In the genomic region with DNA sequence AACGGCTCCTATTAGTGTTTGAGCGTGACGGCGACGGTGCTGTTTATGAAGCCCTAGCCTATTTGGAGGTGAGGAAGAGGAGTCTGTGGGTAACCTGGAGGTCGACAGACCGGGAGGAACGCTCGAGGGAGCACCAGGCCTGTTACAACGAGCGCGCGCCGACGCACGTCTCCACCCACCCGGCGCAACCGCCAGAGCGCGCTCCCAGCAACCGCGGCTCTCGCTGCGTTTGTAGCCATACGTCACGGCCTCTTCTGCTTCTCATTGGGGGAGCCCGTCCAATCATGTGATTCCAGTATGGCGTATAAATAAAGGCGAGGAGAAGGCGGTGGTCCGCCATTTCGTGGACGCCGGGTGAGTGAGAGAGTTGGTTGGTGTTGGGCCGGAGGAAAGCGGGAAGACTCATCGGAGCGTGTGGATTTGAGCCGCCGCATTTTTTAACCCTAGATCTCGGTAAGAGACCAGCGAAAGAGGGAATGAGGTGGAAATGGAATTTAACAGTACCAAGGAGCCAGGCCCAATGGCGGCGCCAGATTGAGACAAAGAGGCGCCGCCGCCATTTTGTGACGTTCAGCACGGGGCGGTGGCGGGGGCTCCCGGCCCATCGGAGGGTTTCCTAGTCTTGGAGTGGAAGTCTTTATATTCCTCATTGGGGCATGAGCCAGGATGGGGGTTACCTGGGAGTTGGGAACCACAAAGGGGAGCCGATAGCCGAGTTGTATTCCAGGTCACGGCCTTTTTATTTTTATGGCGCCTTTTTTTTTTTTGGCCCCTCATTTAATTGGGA, we compare ENCODE assay signal across 1 cellular context.
TF ChIP-seq lines count a peak whose summit lies in the region.

A gene (plus strand): TSS at position 334 of the 787 bp plus-strand sequence. CDS start 2,401 bp downstream, outside the sequence.

TF ChIP-seq in K562, 482 proteins besides CTCF, POLR2A, EP300 and RAD21 (continued from another document and continues in another):
- TF ChIP-seq, protein P1, sequence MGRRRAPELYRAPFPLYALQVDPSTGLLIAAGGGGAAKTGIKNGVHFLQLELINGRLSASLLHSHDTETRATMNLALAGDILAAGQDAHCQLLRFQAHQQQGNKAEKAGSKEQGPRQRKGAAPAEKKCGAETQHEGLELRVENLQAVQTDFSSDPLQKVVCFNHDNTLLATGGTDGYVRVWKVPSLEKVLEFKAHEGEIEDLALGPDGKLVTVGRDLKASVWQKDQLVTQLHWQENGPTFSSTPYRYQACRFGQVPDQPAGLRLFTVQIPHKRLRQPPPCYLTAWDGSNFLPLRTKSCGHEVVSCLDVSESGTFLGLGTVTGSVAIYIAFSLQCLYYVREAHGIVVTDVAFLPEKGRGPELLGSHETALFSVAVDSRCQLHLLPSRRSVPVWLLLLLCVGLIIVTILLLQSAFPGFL (CRISPR knock-in tag; IDR thresholded peaks at IDR 0.05), result peak; percentile 93; the same call in 1 of the 2 replicates
- TF ChIP-seq ZNF121 (CRISPR knock-in tag; conservative IDR thresholded peaks at IDR 0.05), result no peak
- TF ChIP-seq, protein P2, sequence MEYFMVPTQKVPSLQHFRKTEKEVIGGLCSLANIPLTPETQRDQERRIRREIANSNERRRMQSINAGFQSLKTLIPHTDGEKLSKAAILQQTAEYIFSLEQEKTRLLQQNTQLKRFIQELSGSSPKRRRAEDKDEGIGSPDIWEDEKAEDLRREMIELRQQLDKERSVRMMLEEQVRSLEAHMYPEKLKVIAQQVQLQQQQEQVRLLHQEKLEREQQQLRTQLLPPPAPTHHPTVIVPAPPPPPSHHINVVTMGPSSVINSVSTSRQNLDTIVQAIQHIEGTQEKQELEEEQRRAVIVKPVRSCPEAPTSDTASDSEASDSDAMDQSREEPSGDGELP (CRISPR knock-in tag; IDR thresholded peaks at IDR 0.05; ENCODE audit: borderline replicate concordance), result peak; percentile 85
- TF ChIP-seq, protein P3, sequence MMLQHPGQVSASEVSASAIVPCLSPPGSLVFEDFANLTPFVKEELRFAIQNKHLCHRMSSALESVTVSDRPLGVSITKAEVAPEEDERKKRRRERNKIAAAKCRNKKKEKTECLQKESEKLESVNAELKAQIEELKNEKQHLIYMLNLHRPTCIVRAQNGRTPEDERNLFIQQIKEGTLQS (IDR thresholded peaks at IDR 0.05), result no peak; the same call in 1 of the 2 replicates
- TF ChIP-seq, protein P3 (CRISPR knock-in tag; conservative IDR thresholded peaks at IDR 0.05), result peak; percentile 95
- TF ChIP-seq TEAD2 (tag; IDR thresholded peaks at IDR 0.05), result no peak
- no peak for TF ChIP-seq ZNF699 (CRISPR knock-in tag; IDR thresholded peaks at IDR 0.05; ENCODE audit: insufficient replicate concordance)
- TF ChIP-seq TRIM28 (IDR thresholded peaks at IDR 0.05), result peak; percentile 21; the same call in 1 of the 2 replicates
- peak; percentile 100 for TF ChIP-seq MTA3 (IDR thresholded peaks at IDR 0.05; ENCODE audit: borderline replicate concordance)
- peak; percentile 73 for TF ChIP-seq PHF20 (IDR thresholded peaks at IDR 0.05; ENCODE audit: partially characterized antibody)
- peak; percentile 95 for TF ChIP-seq ZNF197 (CRISPR knock-in tag; IDR thresholded peaks at IDR 0.05; ENCODE audit: low read depth)
- 0 out of 2 replicates have a peak, but pooled peaks have one; percentile 20 for TF ChIP-seq ZNF586 (CRISPR knock-in tag; conservative IDR thresholded peaks at IDR 0.05)
- TF ChIP-seq, protein P4, sequence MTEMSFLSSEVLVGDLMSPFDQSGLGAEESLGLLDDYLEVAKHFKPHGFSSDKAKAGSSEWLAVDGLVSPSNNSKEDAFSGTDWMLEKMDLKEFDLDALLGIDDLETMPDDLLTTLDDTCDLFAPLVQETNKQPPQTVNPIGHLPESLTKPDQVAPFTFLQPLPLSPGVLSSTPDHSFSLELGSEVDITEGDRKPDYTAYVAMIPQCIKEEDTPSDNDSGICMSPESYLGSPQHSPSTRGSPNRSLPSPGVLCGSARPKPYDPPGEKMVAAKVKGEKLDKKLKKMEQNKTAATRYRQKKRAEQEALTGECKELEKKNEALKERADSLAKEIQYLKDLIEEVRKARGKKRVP (CRISPR knock-in tag; IDR thresholded peaks at IDR 0.05), result peak; percentile 35; the same call in 1 of the 2 replicates
- peak; percentile 65 for TF ChIP-seq PYGO2 (tag; IDR thresholded peaks at IDR 0.05)
- TF ChIP-seq, protein P5, sequence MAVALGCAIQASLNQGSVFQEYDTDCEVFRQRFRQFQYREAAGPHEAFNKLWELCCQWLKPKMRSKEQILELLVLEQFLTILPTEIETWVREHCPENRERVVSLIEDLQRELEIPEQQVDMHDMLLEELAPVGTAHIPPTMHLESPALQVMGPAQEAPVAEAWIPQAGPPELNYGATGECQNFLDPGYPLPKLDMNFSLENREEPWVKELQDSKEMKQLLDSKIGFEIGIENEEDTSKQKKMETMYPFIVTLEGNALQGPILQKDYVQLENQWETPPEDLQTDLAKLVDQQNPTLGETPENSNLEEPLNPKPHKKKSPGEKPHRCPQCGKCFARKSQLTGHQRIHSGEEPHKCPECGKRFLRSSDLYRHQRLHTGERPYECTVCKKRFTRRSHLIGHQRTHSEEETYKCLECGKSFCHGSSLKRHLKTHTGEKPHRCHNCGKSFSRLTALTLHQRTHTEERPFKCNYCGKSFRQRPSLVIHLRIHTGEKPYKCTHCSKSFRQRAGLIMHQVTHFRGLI (CRISPR knock-in tag; IDR thresholded peaks at IDR 0.05), result peak; percentile 12; the same call in 1 of the 2 replicates
- peak; percentile 35; the same call in 1 of the 2 replicates for TF ChIP-seq NCOA1 (IDR thresholded peaks at IDR 0.05; ENCODE audit: low read depth)
- peak; percentile 93 for TF ChIP-seq CTBP1 (IDR thresholded peaks at IDR 0.05; ENCODE audit: borderline replicate concordance)
- 0 out of 2 replicates have a peak, but pooled peaks have one; percentile 29 for TF ChIP-seq E2F3 (CRISPR knock-in tag; IDR thresholded peaks at IDR 0.05)
- TF ChIP-seq TEAD1 (CRISPR knock-in tag; IDR thresholded peaks at IDR 0.05), result peak in 1 of 2 experiments; percentile 67; a peak in 2 of 4 replicates
- TF ChIP-seq SMAD1 (IDR thresholded peaks at IDR 0.05; ENCODE audit: low read depth, low read length, partially characterized antibody), result peak; percentile 99
- TF ChIP-seq OTX1 (CRISPR knock-in tag; IDR thresholded peaks at IDR 0.05), result peak; percentile 96
- TF ChIP-seq MEIS2 (IDR thresholded peaks at IDR 0.05; ENCODE audit: partially characterized antibody), result peak; percentile 74
- 0 out of 2 replicates have a peak, but pooled peaks have one; percentile 14 for TF ChIP-seq GABPB2 (CRISPR knock-in tag; conservative IDR thresholded peaks at IDR 0.05)
- peak; percentile 26 for TF ChIP-seq PCBP2 (IDR thresholded peaks at IDR 0.05; ENCODE audit: low read depth, low read length, poor library complexity, severe bottlenecking)
- TF ChIP-seq CHD2 (IDR thresholded peaks at IDR 0.05; ENCODE audit: low read depth, low read length), result peak; percentile 54; the same call in 1 of the 2 replicates
- TF ChIP-seq, protein P6, sequence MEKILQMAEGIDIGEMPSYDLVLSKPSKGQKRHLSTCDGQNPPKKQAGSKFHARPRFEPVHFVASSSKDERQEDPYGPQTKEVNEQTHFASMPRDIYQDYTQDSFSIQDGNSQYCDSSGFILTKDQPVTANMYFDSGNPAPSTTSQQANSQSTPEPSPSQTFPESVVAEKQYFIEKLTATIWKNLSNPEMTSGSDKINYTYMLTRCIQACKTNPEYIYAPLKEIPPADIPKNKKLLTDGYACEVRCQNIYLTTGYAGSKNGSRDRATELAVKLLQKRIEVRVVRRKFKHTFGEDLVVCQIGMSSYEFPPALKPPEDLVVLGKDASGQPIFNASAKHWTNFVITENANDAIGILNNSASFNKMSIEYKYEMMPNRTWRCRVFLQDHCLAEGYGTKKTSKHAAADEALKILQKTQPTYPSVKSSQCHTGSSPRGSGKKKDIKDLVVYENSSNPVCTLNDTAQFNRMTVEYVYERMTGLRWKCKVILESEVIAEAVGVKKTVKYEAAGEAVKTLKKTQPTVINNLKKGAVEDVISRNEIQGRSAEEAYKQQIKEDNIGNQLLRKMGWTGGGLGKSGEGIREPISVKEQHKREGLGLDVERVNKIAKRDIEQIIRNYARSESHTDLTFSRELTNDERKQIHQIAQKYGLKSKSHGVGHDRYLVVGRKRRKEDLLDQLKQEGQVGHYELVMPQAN (IDR thresholded peaks at IDR 0.05; ENCODE audit: borderline replicate concordance), result peak; percentile 92
- TF ChIP-seq, protein P7, sequence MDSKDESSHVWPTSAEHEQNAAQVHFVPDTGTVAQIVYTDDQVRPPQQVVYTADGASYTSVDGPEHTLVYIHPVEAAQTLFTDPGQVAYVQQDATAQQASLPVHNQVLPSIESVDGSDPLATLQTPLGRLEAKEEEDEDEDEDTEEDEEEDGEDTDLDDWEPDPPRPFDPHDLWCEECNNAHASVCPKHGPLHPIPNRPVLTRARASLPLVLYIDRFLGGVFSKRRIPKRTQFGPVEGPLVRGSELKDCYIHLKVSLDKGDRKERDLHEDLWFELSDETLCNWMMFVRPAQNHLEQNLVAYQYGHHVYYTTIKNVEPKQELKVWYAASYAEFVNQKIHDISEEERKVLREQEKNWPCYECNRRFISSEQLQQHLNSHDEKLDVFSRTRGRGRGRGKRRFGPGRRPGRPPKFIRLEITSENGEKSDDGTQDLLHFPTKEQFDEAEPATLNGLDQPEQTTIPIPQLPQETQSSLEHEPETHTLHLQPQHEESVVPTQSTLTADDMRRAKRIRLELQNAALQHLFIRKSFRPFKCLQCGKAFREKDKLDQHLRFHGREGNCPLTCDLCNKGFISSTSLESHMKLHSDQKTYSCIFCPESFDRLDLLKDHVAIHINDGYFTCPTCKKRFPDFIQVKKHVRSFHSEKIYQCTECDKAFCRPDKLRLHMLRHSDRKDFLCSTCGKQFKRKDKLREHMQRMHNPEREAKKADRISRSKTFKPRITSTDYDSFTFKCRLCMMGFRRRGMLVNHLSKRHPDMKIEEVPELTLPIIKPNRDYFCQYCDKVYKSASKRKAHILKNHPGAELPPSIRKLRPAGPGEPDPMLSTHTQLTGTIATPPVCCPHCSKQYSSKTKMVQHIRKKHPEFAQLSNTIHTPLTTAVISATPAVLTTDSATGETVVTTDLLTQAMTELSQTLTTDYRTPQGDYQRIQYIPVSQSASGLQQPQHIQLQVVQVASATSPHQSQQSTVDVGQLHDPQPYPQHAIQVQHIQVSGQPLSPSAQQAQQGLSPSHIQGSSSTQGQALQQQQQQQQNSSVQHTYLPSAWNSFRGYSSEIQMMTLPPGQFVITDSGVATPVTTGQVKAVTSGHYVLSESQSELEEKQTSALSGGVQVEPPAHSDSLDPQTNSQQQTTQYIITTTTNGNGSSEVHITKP (IDR thresholded peaks at IDR 0.05; ENCODE audit: partially characterized antibody), result no peak
- TF ChIP-seq HDAC3 (IDR thresholded peaks at IDR 0.05; ENCODE audit: borderline replicate concordance, partially characterized antibody), result no peak
- TF ChIP-seq NONO (IDR thresholded peaks at IDR 0.05; ENCODE audit: low read depth in 2 of 2, low read length in 1 of 2), result peak; percentile 76 to 88; a peak in 3 of 4 replicates
- TF ChIP-seq, protein P8, sequence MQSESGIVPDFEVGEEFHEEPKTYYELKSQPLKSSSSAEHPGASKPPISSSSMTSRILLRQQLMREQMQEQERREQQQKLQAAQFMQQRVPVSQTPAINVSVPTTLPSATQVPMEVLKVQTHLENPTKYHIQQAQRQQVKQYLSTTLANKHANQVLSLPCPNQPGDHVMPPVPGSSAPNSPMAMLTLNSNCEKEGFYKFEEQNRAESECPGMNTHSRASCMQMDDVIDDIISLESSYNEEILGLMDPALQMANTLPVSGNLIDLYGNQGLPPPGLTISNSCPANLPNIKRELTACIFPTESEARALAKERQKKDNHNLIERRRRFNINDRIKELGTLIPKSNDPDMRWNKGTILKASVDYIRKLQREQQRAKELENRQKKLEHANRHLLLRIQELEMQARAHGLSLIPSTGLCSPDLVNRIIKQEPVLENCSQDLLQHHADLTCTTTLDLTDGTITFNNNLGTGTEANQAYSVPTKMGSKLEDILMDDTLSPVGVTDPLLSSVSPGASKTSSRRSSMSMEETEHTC (IDR thresholded peaks at IDR 0.05), result peak; percentile 61
- TF ChIP-seq, protein P9, sequence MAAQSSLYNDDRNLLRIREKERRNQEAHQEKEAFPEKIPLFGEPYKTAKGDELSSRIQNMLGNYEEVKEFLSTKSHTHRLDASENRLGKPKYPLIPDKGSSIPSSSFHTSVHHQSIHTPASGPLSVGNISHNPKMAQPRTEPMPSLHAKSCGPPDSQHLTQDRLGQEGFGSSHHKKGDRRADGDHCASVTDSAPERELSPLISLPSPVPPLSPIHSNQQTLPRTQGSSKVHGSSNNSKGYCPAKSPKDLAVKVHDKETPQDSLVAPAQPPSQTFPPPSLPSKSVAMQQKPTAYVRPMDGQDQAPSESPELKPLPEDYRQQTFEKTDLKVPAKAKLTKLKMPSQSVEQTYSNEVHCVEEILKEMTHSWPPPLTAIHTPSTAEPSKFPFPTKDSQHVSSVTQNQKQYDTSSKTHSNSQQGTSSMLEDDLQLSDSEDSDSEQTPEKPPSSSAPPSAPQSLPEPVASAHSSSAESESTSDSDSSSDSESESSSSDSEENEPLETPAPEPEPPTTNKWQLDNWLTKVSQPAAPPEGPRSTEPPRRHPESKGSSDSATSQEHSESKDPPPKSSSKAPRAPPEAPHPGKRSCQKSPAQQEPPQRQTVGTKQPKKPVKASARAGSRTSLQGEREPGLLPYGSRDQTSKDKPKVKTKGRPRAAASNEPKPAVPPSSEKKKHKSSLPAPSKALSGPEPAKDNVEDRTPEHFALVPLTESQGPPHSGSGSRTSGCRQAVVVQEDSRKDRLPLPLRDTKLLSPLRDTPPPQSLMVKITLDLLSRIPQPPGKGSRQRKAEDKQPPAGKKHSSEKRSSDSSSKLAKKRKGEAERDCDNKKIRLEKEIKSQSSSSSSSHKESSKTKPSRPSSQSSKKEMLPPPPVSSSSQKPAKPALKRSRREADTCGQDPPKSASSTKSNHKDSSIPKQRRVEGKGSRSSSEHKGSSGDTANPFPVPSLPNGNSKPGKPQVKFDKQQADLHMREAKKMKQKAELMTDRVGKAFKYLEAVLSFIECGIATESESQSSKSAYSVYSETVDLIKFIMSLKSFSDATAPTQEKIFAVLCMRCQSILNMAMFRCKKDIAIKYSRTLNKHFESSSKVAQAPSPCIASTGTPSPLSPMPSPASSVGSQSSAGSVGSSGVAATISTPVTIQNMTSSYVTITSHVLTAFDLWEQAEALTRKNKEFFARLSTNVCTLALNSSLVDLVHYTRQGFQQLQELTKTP (IDR thresholded peaks at IDR 0.05; ENCODE audit: low read depth in 1 of 2, partially characterized antibody in 2 of 2), result peak; percentile 82 to 96
- TF ChIP-seq NFRKB (IDR thresholded peaks at IDR 0.05; ENCODE audit: low read depth), result peak; percentile 100
- peak; percentile 52 to 88; a peak in 3 of 4 replicates for TF ChIP-seq TBL1XR1 (IDR thresholded peaks at IDR 0.05; ENCODE audit: low read length in 2 of 2)
- peak; percentile 88 to 89; a peak in 3 of 4 replicates for TF ChIP-seq FOXK2 (conservative IDR thresholded peaks at IDR 0.05 in 1 of 2, IDR thresholded peaks at IDR 0.05 in 1 of 2; ENCODE audit: low read depth in 2 of 2)
- peak; percentile 41; the same call in 1 of the 2 replicates for TF ChIP-seq ETV1 (tag; conservative IDR thresholded peaks at IDR 0.05; ENCODE audit: low read depth)
- TF ChIP-seq SREBF1 (IDR thresholded peaks at IDR 0.05; ENCODE audit: borderline replicate concordance, low read depth, low read length), result peak; percentile 80; the same call in 1 of the 2 replicates
- 0 out of 2 replicates have a peak, but pooled peaks have one; percentile 47 for TF ChIP-seq JUN (IDR thresholded peaks at IDR 0.05; ENCODE audit: borderline replicate concordance, low read depth, low read length)
- TF ChIP-seq JUN (CRISPR knock-in tag; IDR thresholded peaks at IDR 0.05; ENCODE audit: borderline replicate concordance), result peak; percentile 48
- peak; percentile 95 for TF ChIP-seq TEAD4 (IDR thresholded peaks at IDR 0.05; ENCODE audit: low read length)
- no peak for TF ChIP-seq TEAD4 (CRISPR knock-in tag; IDR thresholded peaks at IDR 0.05; ENCODE audit: borderline replicate concordance)
- TF ChIP-seq RBM39 (optimal IDR thresholded peaks at IDR 0.05; ENCODE audit: low read depth, low read length), result peak; percentile 97
